1 cellular context compared by ENCODE assay signal in the genomic region with DNA sequence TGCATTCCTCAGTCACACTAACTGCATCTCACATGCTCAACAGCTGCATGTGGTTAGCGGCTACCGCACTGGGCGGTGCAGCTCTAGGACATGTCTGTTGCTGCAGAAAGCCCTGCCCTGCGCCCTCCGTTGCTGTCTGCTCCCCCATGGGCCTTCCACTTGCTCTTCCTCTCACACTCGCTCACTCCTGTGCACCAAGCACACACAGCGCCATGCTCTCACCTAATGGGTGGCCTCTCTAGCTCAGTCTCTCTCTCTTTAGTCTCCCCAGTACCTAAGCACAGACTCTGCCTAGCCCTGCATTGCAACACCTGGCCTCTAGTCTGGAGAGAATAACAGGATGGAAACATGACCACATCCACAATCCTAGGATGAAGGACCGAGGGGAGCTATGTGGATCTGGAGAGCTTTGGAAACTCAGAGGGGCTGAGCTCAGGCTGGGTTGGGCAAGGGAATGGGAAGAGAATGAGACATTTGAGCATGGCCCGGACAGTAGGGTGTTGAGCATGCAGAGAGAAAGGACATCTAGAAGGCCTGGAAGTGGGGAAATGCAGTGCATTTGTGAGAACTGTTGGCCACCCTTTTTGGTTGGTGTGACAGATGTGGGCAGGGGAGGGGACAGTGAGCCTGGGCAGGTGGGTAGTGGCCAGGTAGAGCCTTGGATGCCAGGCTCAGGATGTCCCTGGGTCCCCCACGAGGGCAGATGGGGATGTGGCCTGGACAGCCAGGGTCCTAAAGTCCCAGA.
TF ChIP-seq lines count a peak whose summit lies in the region.

No MANE protein-coding gene starts in this region.

TF ChIP-seq in GM12878, 131 proteins besides CTCF, POLR2A, EP300 and RAD21:
- TF ChIP-seq RUNX3 (IDR thresholded peaks at IDR 0.05; ENCODE audit: low read length) (0 out of 2 replicates have a peak, but pooled peaks have one; percentile 19), PAX5 (IDR thresholded peaks at IDR 0.05; ENCODE audit: borderline replicate concordance, low read depth, low read length) (no peak)
